ENCODE assay signal across 9 cellular contexts in genomic region chr14:73027546-73027945, GRCh38. TPM values are rescaled to one million over a fixed set of nuclear protein-coding genes. Genes with fewer than 3 reads are reported as not detected.
DNase-seq lines count a peak whose midpoint lies in the region; ATAC-seq, FAIRE-seq and TF ChIP-seq lines count a peak whose summit lies in the region.
"Had no signal": no experiment of that assay in that cellular context is flagged by ENCODE, and none has a peak within 500 bp of the region (broad histone marks: within the 10 kb centered on the region; RNA-seq: fewer than 3 reads in every experiment).

No MANE protein-coding gene starts in this region.

- H3K9me3 ChIP-seq in HUES64 (ENCODE audit: insufficient read depth, low read depth, low read length) = no peaks in the 10 kb centered on the region
- H3K9me3 ChIP-seq in mammary epithelial cell (replicated peaks; ENCODE audit: insufficient read depth, low read length) = no peaks in the 10 kb centered on the region
- no peaks in the 10 kb centered on the region for H3K9me3 ChIP-seq in muscle layer of colon (ENCODE audit: low read length)

- DNase-seq in mammary epithelial cell (no peak), GM12892 (ENCODE audit: insufficient read length) (no peak), NCI-H1092 (lab: John Stamatoyannopoulos, UW) (no peak)
- DNase-seq in stimulated activated CD8-positive, alpha-beta memory T cell treated with anti-CD3 and anti-CD28 coated beads, Interleukin-4, amount 100 ng/mL, for 48 hours = no peak

- H3K27me3 ChIP-seq in ACC112 (ENCODE audit: insufficient read depth, low read length) (no peaks in the 10 kb centered on the region), HUES64 (ENCODE audit: insufficient read depth, low read length) (no peaks in the 10 kb centered on the region), mammary epithelial cell (ENCODE audit: insufficient read depth, low read length) (no peaks in the 10 kb centered on the region), muscle layer of colon (ENCODE audit: control insufficient read depth in 1 of 2, insufficient read depth in 2 of 2, low read length in 2 of 2) (no peaks in the 10 kb centered on the region)
- H3K27me3 ChIP-seq: foreskin keratinocyte had no signal

- H3K79me2 ChIP-seq in ACC112 (ENCODE audit: control insufficient read depth, insufficient read depth, low read length, unreplicated experiment) (peaks cover 34% of the 10 kb centered on the region), mammary epithelial cell (ENCODE audit: insufficient read depth, low read length) (peaks cover 34% of the 10 kb centered on the region)

- dilution Hi-C loops in mammary epithelial cell (cut with HindIII; ENCODE audit: low sequenced_read_pairs) = no loop called here

- H3K27ac ChIP-seq in ACC112 (ENCODE audit: low read depth, low read length) (no peak overlapping the region), HUES64 (ENCODE audit: low read depth, low read length) (peak overlapping the region; percentile 21; the same call in 1 of the 2 replicates), mammary epithelial cell (ENCODE audit: insufficient read depth, low read depth, low read length) (peak overlapping the region; percentile 43), muscle layer of colon (ENCODE audit: low read depth, low read length) (no peak overlapping the region)
- H3K27ac ChIP-seq: foreskin keratinocyte had no signal

- no peak for TF ChIP-seq POLR2A in GM12892 (IDR thresholded peaks at IDR 0.05; ENCODE audit: low read depth, low read length)

- H3K4me3 ChIP-seq in ACC112 (ENCODE audit: low read depth, low read length) (peak overlapping the region; percentile 93), HUES64 (ENCODE audit: low read length) (peak overlapping the region; percentile 70), mammary epithelial cell (replicated peaks in 1 of 3; ENCODE audit: insufficient read depth in 1 of 3, low read depth in 2 of 3, low read length in 3 of 3) (peak overlapping the region; percentile 26 to 79 (median 39)), muscle layer of colon (ENCODE audit: low read depth in 1 of 2, low read length in 2 of 2) (peak overlapping the region; percentile 39 to 80)

- H2AFZ ChIP-seq in ACC112 (ENCODE audit: low read length, unreplicated experiment) = peak overlapping the region; percentile 27
- peak overlapping the region; percentile 87 for H2AFZ ChIP-seq in mammary epithelial cell (ENCODE audit: low read depth, low read length)

- BruUV-seq in mammary epithelial cell (replicated peaks; lab: Mats Ljungman, UMichigan) = TSS peak; percentile 96

- no peak for ATAC-seq in HG02973 (IDR thresholded peaks at IDR 0.05; ENCODE audit: unreplicated experiment)

- H3K36me3 ChIP-seq in ACC112 (ENCODE audit: insufficient read depth, low read length) (peaks cover 14% of the 10 kb centered on the region; the same call in 1 of the 2 replicates), HUES64 (ENCODE audit: insufficient read depth, low read length) (peaks cover 13% of the 10 kb centered on the region), mammary epithelial cell (ENCODE audit: insufficient read depth, low read length) (peaks cover 4% of the 10 kb centered on the region), muscle layer of colon (ENCODE audit: insufficient read depth, low read length) (peaks cover 17% of the 10 kb centered on the region)

- H3K9ac ChIP-seq in HUES64 (ENCODE audit: low read depth, low read length) (peak overlapping the region; percentile 17; the same call in 1 of the 2 replicates), mammary epithelial cell (ENCODE audit: insufficient read depth, low read length) (peak overlapping the region; percentile 6), muscle layer of colon (ENCODE audit: low read length) (no peak overlapping the region)

- peaks cover 2% of the 10 kb centered on the region for H3K4me1 ChIP-seq in ACC112 (ENCODE audit: control insufficient read depth, insufficient read depth, low read length, unreplicated experiment)
- peaks cover 11% of the 10 kb centered on the region; the same call in 1 of the 2 replicates for H3K4me1 ChIP-seq in HUES64 (ENCODE audit: insufficient read depth, low read length)
- peaks cover 10% of the 10 kb centered on the region for H3K4me1 ChIP-seq in mammary epithelial cell (ENCODE audit: insufficient read depth, low read length)
- peaks cover 15% of the 10 kb centered on the region for H3K4me1 ChIP-seq in muscle layer of colon (ENCODE audit: insufficient read depth, low read length)

- CTCF ChIA-PET in mammary epithelial cell (lab: Charles Lee; ENCODE audit: low non-redundant PET) = no interaction called here

- intact Hi-C loops in mammary epithelial cell (cut with micrococcal nuclease) = loop anchor here (1.0 kb wide), 3 partner anchors 10 to 64 kb away; partner anchors contain the start of gene RBM25

- no peak for FAIRE-seq in GM12892 (lab: Jason Lieb, UNC)

- no peak for TF ChIP-seq CTCF in mammary epithelial cell (conservative IDR thresholded peaks at IDR 0.05 in 1 of 2, IDR thresholded peaks at IDR 0.05 in 1 of 2; ENCODE audit: extremely low read depth in 1 of 2, insufficient read depth in 1 of 2, low read depth in 1 of 2, low read length in 2 of 2)

- WGBS in HUES64 = 53% methylated on average over 3 of the region's 3 CpGs
- 43% methylated on average over 3 of the region's 3 CpGs for WGBS in mammary epithelial cell (ENCODE audit: low coverage, missing lambda C conversion rate)

- H4K20me1 ChIP-seq in mammary epithelial cell (ENCODE audit: insufficient read depth, low read length) = no peaks in the 10 kb centered on the region

- H3K4me2 ChIP-seq in mammary epithelial cell (ENCODE audit: insufficient read depth, low read depth, low read length) = peak overlapping the region; percentile 68

- in situ Hi-C loops in mammary epithelial cell (cut with MboI; ENCODE audit: low sequenced_read_pairs in 2 of 2) = no loop called here

RNA-seq across cellular contexts. Expression of gene ZFYVE1, which starts 0.6 kb away (rescaled TPM):
- polyA plus RNA-seq in HUES64 (2013, experiment 1 of 2) = 7.5 TPM
- 8.1 TPM for polyA plus RNA-seq in HUES64 (2013, experiment 2 of 2)
- 10 to 100 TPM; 20.6 to 32.7 TPM for total RNA-seq in mammary epithelial cell
- 11.1 TPM for polyA plus RNA-seq in mammary epithelial cell
- 13.0 TPM for polyA minus RNA-seq in mammary epithelial cell
- polyA plus RNA-seq in GM12892 (2012; ENCODE audit: missing spikeins) = 6.5 TPM

RNA-seq across cellular contexts. Expression of gene RBM25, which starts 30.8 kb away (rescaled TPM):
- 82.6 TPM for polyA plus RNA-seq in HUES64 (2013, experiment 1 of 2)
- 78.4 TPM for polyA plus RNA-seq in HUES64 (2013, experiment 2 of 2)
- 10 to 100 TPM; 27.2 to 87.7 TPM for total RNA-seq in mammary epithelial cell
- 18.2 TPM for polyA plus RNA-seq in mammary epithelial cell
- 27.5 TPM for polyA minus RNA-seq in mammary epithelial cell
- polyA plus RNA-seq in GM12892 (2012; ENCODE audit: missing spikeins) = 71.1 TPM

Comparison
In these comparisons a context has a peak if more than half of its experiments do, and no peak if none do; other contexts are left out.
1. H3K27ac ChIP-seq: peak in HUES64 (single experiment) and mammary epithelial cell (single experiment); none in ACC112 (single experiment) and muscle layer of colon (single experiment).
2. H3K4me3 ChIP-seq: peak in every context shown above with its lines; median percentile 93 in ACC112; 70 in HUES64; 60 in muscle layer of colon; 39 in mammary epithelial cell.